1 cellular context compared by ENCODE assay signal in genomic region chrX:150958177-150958576, GRCh38.
TF ChIP-seq lines count a peak whose summit lies in the region.

No MANE protein-coding gene starts in this region.

TF ChIP-seq in GM23338, 12 proteins besides CTCF, POLR2A, EP300 and RAD21 (continued from another document):
- no peak for TF ChIP-seq ZNF462 (CRISPR knock-in tag; IDR thresholded peaks at IDR 0.05)
- no peak for TF ChIP-seq REST (IDR thresholded peaks at IDR 0.05; ENCODE audit: unreplicated experiment)
- TF ChIP-seq POLR2AphosphoS5 (IDR thresholded peaks at IDR 0.05; ENCODE audit: low read depth): no peak
TF ChIP-seq in GM23338: peak in this region for 0.
